In the genomic region with DNA sequence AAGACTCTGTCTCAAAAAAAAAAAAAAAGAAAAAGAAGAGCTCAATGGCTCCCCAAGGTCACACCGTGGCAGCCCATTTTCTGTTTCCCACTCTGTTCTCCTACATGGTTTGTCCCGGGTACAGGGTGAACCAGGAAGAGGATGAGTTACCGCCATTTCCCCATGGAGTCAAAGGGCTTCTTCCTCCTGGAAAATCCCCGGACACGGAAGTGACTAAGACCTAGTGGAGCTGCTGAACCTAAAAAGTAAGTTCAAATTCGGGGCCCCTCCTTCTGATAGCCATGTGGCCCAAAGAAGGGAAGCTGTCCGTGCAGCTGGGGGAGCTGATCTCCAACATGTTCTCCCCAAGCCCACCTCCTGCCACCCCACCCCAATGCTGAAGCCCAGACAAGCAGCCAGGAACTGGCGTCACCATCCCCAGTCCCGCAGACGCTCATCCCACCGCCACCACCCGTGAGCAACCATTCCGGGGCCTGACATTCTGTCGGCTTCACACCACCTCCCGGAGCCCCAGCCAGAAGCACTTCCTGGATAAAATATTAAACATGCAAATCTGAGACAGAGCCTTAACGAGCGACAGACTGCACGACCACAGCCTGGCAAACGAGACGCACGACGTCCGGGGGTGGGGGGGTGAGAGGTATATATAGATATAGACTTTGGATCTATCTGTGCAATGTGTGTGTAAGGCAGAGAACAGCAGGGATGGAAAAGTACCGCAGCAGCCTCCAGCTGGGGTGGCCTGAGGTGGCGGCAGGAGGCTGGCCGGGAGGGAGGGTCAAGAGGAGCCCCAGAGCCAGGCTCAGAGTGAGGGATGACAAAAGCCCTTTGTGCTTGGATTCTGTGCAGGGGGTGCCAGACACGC, we compare ENCODE assay signal across 1 cellular context.
TF ChIP-seq lines count a peak whose summit lies in the region.

No MANE protein-coding gene starts in this region.

TF ChIP-seq in SK-N-SH, 30 proteins besides CTCF, POLR2A, EP300 and RAD21 (continued from another document):
- TF ChIP-seq, protein P1, sequence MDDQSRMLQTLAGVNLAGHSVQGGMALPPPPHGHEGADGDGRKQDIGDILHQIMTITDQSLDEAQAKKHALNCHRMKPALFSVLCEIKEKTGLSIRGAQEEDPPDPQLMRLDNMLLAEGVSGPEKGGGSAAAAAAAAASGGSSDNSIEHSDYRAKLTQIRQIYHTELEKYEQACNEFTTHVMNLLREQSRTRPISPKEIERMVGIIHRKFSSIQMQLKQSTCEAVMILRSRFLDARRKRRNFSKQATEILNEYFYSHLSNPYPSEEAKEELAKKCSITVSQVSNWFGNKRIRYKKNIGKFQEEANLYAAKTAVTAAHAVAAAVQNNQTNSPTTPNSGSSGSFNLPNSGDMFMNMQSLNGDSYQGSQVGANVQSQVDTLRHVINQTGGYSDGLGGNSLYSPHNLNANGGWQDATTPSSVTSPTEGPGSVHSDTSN (IDR thresholded peaks at IDR 0.05), result no peak
- TF ChIP-seq RCOR1 (IDR thresholded peaks at IDR 0.05; ENCODE audit: low read length), result no peak
- no peak for TF ChIP-seq MEF2A (IDR thresholded peaks at IDR 0.05; ENCODE audit: borderline replicate concordance, low read depth)
- no peak for TF ChIP-seq MXI1 (IDR thresholded peaks at IDR 0.05; ENCODE audit: low read depth, low read length)
- no peak for TF ChIP-seq ELF1 (IDR thresholded peaks at IDR 0.05)
- TF ChIP-seq GABPA (IDR thresholded peaks at IDR 0.05; ENCODE audit: low read depth), result no peak
- no peak for TF ChIP-seq JUND (IDR thresholded peaks at IDR 0.05)
- TF ChIP-seq, protein P2, sequence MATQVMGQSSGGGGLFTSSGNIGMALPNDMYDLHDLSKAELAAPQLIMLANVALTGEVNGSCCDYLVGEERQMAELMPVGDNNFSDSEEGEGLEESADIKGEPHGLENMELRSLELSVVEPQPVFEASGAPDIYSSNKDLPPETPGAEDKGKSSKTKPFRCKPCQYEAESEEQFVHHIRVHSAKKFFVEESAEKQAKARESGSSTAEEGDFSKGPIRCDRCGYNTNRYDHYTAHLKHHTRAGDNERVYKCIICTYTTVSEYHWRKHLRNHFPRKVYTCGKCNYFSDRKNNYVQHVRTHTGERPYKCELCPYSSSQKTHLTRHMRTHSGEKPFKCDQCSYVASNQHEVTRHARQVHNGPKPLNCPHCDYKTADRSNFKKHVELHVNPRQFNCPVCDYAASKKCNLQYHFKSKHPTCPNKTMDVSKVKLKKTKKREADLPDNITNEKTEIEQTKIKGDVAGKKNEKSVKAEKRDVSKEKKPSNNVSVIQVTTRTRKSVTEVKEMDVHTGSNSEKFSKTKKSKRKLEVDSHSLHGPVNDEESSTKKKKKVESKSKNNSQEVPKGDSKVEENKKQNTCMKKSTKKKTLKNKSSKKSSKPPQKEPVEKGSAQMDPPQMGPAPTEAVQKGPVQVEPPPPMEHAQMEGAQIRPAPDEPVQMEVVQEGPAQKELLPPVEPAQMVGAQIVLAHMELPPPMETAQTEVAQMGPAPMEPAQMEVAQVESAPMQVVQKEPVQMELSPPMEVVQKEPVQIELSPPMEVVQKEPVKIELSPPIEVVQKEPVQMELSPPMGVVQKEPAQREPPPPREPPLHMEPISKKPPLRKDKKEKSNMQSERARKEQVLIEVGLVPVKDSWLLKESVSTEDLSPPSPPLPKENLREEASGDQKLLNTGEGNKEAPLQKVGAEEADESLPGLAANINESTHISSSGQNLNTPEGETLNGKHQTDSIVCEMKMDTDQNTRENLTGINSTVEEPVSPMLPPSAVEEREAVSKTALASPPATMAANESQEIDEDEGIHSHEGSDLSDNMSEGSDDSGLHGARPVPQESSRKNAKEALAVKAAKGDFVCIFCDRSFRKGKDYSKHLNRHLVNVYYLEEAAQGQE (IDR thresholded peaks at IDR 0.05; ENCODE audit: low read depth, low read length), result no peak
- TF ChIP-seq, protein P3, sequence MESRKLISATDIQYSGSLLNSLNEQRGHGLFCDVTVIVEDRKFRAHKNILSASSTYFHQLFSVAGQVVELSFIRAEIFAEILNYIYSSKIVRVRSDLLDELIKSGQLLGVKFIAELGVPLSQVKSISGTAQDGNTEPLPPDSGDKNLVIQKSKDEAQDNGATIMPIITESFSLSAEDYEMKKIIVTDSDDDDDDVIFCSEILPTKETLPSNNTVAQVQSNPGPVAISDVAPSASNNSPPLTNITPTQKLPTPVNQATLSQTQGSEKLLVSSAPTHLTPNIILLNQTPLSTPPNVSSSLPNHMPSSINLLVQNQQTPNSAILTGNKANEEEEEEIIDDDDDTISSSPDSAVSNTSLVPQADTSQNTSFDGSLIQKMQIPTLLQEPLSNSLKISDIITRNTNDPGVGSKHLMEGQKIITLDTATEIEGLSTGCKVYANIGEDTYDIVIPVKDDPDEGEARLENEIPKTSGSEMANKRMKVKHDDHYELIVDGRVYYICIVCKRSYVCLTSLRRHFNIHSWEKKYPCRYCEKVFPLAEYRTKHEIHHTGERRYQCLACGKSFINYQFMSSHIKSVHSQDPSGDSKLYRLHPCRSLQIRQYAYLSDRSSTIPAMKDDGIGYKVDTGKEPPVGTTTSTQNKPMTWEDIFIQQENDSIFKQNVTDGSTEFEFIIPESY (IDR thresholded peaks at IDR 0.05; ENCODE audit: borderline replicate concordance, low read depth), result no peak
- TF ChIP-seq, protein P4, sequence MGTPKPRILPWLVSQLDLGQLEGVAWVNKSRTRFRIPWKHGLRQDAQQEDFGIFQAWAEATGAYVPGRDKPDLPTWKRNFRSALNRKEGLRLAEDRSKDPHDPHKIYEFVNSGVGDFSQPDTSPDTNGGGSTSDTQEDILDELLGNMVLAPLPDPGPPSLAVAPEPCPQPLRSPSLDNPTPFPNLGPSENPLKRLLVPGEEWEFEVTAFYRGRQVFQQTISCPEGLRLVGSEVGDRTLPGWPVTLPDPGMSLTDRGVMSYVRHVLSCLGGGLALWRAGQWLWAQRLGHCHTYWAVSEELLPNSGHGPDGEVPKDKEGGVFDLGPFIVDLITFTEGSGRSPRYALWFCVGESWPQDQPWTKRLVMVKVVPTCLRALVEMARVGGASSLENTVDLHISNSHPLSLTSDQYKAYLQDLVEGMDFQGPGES (IDR thresholded peaks at IDR 0.05; ENCODE audit: low read depth, low read length), result no peak
- no peak for TF ChIP-seq CHD2 (IDR thresholded peaks at IDR 0.05; ENCODE audit: low read length, partially characterized antibody)
TF ChIP-seq in SK-N-SH: peak in this region for 0.
